In genomic region chr2:191427031-191427430, GRCh38 we compare ENCODE assay signal across 22 cellular contexts.
"Had no signal": no experiment of that assay in that cellular context is flagged by ENCODE, and none has a peak within 500 bp of the region (broad histone marks: within the 10 kb centered on the region; RNA-seq: fewer than 3 reads in every experiment).

No MANE protein-coding gene starts in this region.

- H3K4me1 Mint-ChIP-seq: IgD-negative memory B cell had no signal

- H3K9me3 Mint-ChIP-seq: IgD-negative memory B cell had no signal

- ATAC-seq: K562 had no signal

- H3K27me3 ChIP-seq: Peyer's patch had no signal

- H3K4me3 Mint-ChIP-seq: IgD-negative memory B cell had no signal

- DNase-seq: Kasumi-1; MM.1S; NCI-H1092 treated with DMSO at 0.1 percent for 48 hours; NCI-H1436; NCI-H187; NCI-H2029; NCI-H2081 treated with DMSO at 0.1 percent for 48 hours; NCI-H2171; NCI-H226; NCI-H446; NCI-H510A; NCI-H524 treated with DMSO at 0.1 percent for 48 hours; NCI-H69; NCI-H774; NK-92 treated with Interleukin-12 subunit alpha and Interleukin-12 subunit beta, amount 100 ng/mL, for 24 hours; PC-9; Peyer's patch; Right ventricle myocardium superior; SIG-M5 had no signal

- H3K36me3 Mint-ChIP-seq: IgD-negative memory B cell had no signal

- H3K9me3 ChIP-seq: Peyer's patch had no signal

- H3K27me3 Mint-ChIP-seq: IgD-negative memory B cell had no signal

- H3K4me1 ChIP-seq: Peyer's patch had no signal

- H3K36me3 ChIP-seq: Peyer's patch had no signal

- H2AFZ ChIP-seq: PC-9 had no signal

- H3K27ac Mint-ChIP-seq: IgD-negative memory B cell had no signal

- H3K27ac ChIP-seq: KMS-11, PC-9, Peyer's patch had no signal

- H3K9ac ChIP-seq: KMS-11 had no signal

- H3K4me2 ChIP-seq: KMS-11, PC-9 had no signal

- H3K4me3 ChIP-seq: K562, PC-9, Peyer's patch had no signal
